In genomic region chr13:51588406-51588949, GRCh38 we compare ENCODE assay signal across 3 cellular contexts.
TF ChIP-seq lines count a peak whose summit lies in the region.

No MANE protein-coding gene starts in this region.

TF ChIP-seq in SK-N-SH treated with all-trans-retinoic acid at 6 μM for 48 hours, 23 proteins besides CTCF, POLR2A, EP300 and RAD21:
- TF ChIP-seq ZC3H10 (CRISPR knock-in tag; IDR thresholded peaks at IDR 0.05) (no peak), TSHZ2 (CRISPR knock-in tag; IDR thresholded peaks at IDR 0.05) (no peak), ZNF70 (CRISPR knock-in tag; IDR thresholded peaks at IDR 0.05) (no peak), ZFP30 (CRISPR knock-in tag; IDR thresholded peaks at IDR 0.05) (no peak), ZFP3 (CRISPR knock-in tag; IDR thresholded peaks at IDR 0.05) (peak; percentile 99)
- TF ChIP-seq, protein P1, sequence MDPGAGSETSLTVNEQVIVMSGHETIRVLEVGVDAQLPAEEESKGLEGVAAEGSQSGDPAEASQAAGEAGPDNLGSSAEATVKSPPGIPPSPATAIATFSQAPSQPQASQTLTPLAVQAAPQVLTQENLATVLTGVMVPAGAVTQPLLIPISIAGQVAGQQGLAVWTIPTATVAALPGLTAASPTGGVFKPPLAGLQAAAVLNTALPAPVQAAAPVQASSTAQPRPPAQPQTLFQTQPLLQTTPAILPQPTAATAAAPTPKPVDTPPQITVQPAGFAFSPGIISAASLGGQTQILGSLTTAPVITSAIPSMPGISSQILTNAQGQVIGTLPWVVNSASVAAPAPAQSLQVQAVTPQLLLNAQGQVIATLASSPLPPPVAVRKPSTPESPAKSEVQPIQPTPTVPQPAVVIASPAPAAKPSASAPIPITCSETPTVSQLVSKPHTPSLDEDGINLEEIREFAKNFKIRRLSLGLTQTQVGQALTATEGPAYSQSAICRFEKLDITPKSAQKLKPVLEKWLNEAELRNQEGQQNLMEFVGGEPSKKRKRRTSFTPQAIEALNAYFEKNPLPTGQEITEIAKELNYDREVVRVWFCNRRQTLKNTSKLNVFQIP (CRISPR knock-in tag; IDR thresholded peaks at IDR 0.05; ENCODE audit: borderline replicate concordance, low read depth) = no peak

TF ChIP-seq in SK-N-SH, 30 proteins besides CTCF, POLR2A, EP300 and RAD21:
- no peak for TF ChIP-seq TCF12 (IDR thresholded peaks at IDR 0.05)
- TF ChIP-seq ELF1 (IDR thresholded peaks at IDR 0.05) = no peak
- TF ChIP-seq GATA2 (CRISPR knock-in tag; IDR thresholded peaks at IDR 0.05) = no peak
- no peak for TF ChIP-seq YY1 (IDR thresholded peaks at IDR 0.05; ENCODE audit: low read depth)
- no peak for TF ChIP-seq CHD2 (IDR thresholded peaks at IDR 0.05; ENCODE audit: low read length, partially characterized antibody)
- TF ChIP-seq MEF2A (IDR thresholded peaks at IDR 0.05; ENCODE audit: borderline replicate concordance, low read depth) = no peak
- no peak for TF ChIP-seq POLR2AphosphoS5 (IDR thresholded peaks at IDR 0.05; ENCODE audit: low read depth, low read length)
- no peak for TF ChIP-seq USF1 (IDR thresholded peaks at IDR 0.05; ENCODE audit: borderline replicate concordance, low read depth)
- TF ChIP-seq NRF1 (IDR thresholded peaks at IDR 0.05; ENCODE audit: low read depth, low read length) = no peak
- no peak for TF ChIP-seq SMC3 (IDR thresholded peaks at IDR 0.05; ENCODE audit: low read depth, low read length)
- no peak for TF ChIP-seq RFX5 (IDR thresholded peaks at IDR 0.05; ENCODE audit: low read length)
- TF ChIP-seq TAF1 (IDR thresholded peaks at IDR 0.05; ENCODE audit: borderline replicate concordance, low read depth, low read length) = no peak
- TF ChIP-seq MXI1 (IDR thresholded peaks at IDR 0.05; ENCODE audit: low read depth, low read length) = no peak
- TF ChIP-seq USF2 (IDR thresholded peaks at IDR 0.05; ENCODE audit: borderline replicate concordance, low read depth, low read length) = no peak
- TF ChIP-seq, protein P2, sequence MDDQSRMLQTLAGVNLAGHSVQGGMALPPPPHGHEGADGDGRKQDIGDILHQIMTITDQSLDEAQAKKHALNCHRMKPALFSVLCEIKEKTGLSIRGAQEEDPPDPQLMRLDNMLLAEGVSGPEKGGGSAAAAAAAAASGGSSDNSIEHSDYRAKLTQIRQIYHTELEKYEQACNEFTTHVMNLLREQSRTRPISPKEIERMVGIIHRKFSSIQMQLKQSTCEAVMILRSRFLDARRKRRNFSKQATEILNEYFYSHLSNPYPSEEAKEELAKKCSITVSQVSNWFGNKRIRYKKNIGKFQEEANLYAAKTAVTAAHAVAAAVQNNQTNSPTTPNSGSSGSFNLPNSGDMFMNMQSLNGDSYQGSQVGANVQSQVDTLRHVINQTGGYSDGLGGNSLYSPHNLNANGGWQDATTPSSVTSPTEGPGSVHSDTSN (IDR thresholded peaks at IDR 0.05) = no peak

TF ChIP-seq in IMR-90, 13 proteins besides CTCF, POLR2A, EP300 and RAD21:
- no peak for TF ChIP-seq FOS (IDR thresholded peaks at IDR 0.05; ENCODE audit: low read depth, low read length)
- TF ChIP-seq, protein P3, sequence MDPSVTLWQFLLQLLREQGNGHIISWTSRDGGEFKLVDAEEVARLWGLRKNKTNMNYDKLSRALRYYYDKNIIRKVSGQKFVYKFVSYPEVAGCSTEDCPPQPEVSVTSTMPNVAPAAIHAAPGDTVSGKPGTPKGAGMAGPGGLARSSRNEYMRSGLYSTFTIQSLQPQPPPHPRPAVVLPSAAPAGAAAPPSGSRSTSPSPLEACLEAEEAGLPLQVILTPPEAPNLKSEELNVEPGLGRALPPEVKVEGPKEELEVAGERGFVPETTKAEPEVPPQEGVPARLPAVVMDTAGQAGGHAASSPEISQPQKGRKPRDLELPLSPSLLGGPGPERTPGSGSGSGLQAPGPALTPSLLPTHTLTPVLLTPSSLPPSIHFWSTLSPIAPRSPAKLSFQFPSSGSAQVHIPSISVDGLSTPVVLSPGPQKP (IDR thresholded peaks at IDR 0.05; ENCODE audit: borderline replicate concordance, low read depth, low read length) = no peak
- no peak for TF ChIP-seq MAFK (IDR thresholded peaks at IDR 0.05; ENCODE audit: low read depth, low read length)
- no peak for TF ChIP-seq SMC3 (IDR thresholded peaks at IDR 0.05; ENCODE audit: low read depth, low read length)
- TF ChIP-seq USF2 (IDR thresholded peaks at IDR 0.05; ENCODE audit: low read depth, low read length) = no peak
- TF ChIP-seq NFE2L2 (IDR thresholded peaks at IDR 0.05; ENCODE audit: low read depth, low read length) = no peak
- TF ChIP-seq CEBPB (IDR thresholded peaks at IDR 0.05; ENCODE audit: low read depth, low read length) = no peak
- TF ChIP-seq MXI1 (IDR thresholded peaks at IDR 0.05; ENCODE audit: borderline replicate concordance, low read depth, low read length) = no peak
- no peak for TF ChIP-seq CHD1 (IDR thresholded peaks at IDR 0.05; ENCODE audit: low read depth, low read length)
- TF ChIP-seq MAZ (IDR thresholded peaks at IDR 0.05; ENCODE audit: borderline replicate concordance, low read depth, low read length) = no peak
- no peak for TF ChIP-seq RCOR1 (IDR thresholded peaks at IDR 0.05; ENCODE audit: insufficient replicate concordance, low read length)
- no peak for TF ChIP-seq RFX5 (IDR thresholded peaks at IDR 0.05; ENCODE audit: low read depth, low read length)
- no peak for TF ChIP-seq BHLHE40 (IDR thresholded peaks at IDR 0.05; ENCODE audit: low read depth, low read length)
